In the genomic region with DNA sequence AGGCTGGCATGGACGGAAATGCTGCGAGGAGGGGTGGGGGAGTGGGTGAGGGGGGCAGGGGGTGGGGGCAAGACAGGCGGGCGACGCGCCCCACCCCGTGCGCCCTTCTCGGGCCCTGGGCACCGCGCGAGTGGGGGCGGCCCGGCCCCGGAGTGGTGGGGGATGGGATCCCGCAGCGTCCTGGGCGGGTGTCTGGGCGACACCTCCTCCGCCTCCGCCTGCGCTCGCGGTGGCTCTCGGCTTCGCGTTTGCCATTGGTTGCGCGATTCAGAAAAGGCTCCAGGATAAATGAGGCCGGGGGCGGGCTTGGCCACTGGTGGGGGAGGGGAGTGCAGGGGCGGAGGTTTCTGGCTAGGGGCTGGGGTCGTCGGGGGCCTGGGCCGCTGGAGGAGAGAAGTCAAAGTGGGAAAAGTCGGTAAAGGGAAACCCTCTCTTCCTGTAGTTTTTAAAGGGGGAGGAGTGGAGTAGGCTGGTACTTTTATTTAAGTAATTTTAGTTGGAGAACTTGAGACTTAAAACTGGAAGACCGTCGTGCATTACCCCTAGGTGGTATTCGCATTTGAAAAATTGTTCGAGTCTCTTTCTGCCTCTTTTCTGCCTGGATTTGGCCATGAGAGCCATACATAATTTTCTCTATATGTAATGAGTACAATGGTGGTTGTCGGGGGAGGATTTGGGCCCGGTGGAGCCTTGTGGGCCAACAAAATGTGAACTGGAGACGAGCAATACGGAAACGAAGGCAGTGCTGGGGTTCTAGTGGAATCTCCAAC, we compare ENCODE assay signal across 1 cellular context.
TF ChIP-seq lines count a peak whose summit lies in the region.

No MANE protein-coding gene starts in this region.

TF ChIP-seq in K562, 482 proteins besides CTCF, POLR2A, EP300 and RAD21 (continued from another document and continues in another):
- no peak for TF ChIP-seq ZNF318 (IDR thresholded peaks at IDR 0.05; ENCODE audit: borderline replicate concordance in 1 of 2, low read depth in 1 of 2)
- TF ChIP-seq SMARCC2 (IDR thresholded peaks at IDR 0.05; ENCODE audit: low read depth) = no peak
- TF ChIP-seq ELF1 (tag; IDR thresholded peaks at IDR 0.05) = no peak
- TF ChIP-seq, protein P1, sequence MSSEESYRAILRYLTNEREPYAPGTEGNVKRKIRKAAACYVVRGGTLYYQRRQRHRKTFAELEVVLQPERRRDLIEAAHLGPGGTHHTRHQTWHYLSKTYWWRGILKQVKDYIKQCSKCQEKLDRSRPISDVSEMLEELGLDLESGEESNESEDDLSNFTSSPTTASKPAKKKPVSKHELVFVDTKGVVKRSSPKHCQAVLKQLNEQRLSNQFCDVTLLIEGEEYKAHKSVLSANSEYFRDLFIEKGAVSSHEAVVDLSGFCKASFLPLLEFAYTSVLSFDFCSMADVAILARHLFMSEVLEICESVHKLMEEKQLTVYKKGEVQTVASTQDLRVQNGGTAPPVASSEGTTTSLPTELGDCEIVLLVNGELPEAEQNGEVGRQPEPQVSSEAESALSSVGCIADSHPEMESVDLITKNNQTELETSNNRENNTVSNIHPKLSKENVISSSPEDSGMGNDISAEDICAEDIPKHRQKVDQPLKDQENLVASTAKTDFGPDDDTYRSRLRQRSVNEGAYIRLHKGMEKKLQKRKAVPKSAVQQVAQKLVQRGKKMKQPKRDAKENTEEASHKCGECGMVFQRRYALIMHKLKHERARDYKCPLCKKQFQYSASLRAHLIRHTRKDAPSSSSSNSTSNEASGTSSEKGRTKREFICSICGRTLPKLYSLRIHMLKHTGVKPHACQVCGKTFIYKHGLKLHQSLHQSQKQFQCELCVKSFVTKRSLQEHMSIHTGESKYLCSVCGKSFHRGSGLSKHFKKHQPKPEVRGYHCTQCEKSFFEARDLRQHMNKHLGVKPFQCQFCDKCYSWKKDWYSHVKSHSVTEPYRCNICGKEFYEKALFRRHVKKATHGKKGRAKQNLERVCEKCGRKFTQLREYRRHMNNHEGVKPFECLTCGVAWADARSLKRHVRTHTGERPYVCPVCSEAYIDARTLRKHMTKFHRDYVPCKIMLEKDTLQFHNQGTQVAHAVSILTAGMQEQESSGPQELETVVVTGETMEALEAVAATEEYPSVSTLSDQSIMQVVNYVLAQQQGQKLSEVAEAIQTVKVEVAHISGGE (CRISPR knock-in tag; IDR thresholded peaks at IDR 0.05) = 0 out of 6 replicates have a peak, but pooled peaks of 1 of the 3 experiments have one; percentile 50
- TF ChIP-seq BRD9 (IDR thresholded peaks at IDR 0.05; ENCODE audit: low read depth, partially characterized antibody) = peak; percentile 58
- no peak for TF ChIP-seq XRCC4 (IDR thresholded peaks at IDR 0.05; ENCODE audit: extremely low read depth, insufficient read depth, insufficient read length)
- no peak for TF ChIP-seq ZNF408 (CRISPR knock-in tag; IDR thresholded peaks at IDR 0.05; ENCODE audit: low read depth)
- TF ChIP-seq ZNF23 (CRISPR knock-in tag; IDR thresholded peaks at IDR 0.05) = no peak
- no peak for TF ChIP-seq ZNF165 (CRISPR knock-in tag; IDR thresholded peaks at IDR 0.05; ENCODE audit: borderline replicate concordance)
- no peak for TF ChIP-seq ZNF511 (CRISPR knock-in tag; IDR thresholded peaks at IDR 0.05)
- no peak for TF ChIP-seq NFE2 (IDR thresholded peaks at IDR 0.05; ENCODE audit: low read depth)
- TF ChIP-seq PCBP1 (IDR thresholded peaks at IDR 0.05; ENCODE audit: low read depth, low read length, poor library complexity, severe bottlenecking) = peak; percentile 96
- peak; percentile 60 for TF ChIP-seq NCOR1 (IDR thresholded peaks at IDR 0.05)
- no peak for TF ChIP-seq MAFF (IDR thresholded peaks at IDR 0.05; ENCODE audit: low read length)
- no peak for TF ChIP-seq TAF7 (tag; IDR thresholded peaks at IDR 0.05)
- no peak for TF ChIP-seq ELF4 (CRISPR knock-in tag; IDR thresholded peaks at IDR 0.05)
- 0 out of 3 replicates have a peak, but pooled peaks of 1 of the 2 experiments have one; percentile 4 for TF ChIP-seq CBX3 (IDR thresholded peaks at IDR 0.05; ENCODE audit: borderline replicate concordance in 1 of 2, low read length in 2 of 2)
- TF ChIP-seq MCM5 (IDR thresholded peaks at IDR 0.05; ENCODE audit: low read depth) = no peak
- no peak for TF ChIP-seq SREBF2 (CRISPR knock-in tag; IDR thresholded peaks at IDR 0.05)
- no peak for TF ChIP-seq ZNF583 (CRISPR knock-in tag; IDR thresholded peaks at IDR 0.05)
- TF ChIP-seq SETDB1 (IDR thresholded peaks at IDR 0.05; ENCODE audit: low read length) = no peak
- TF ChIP-seq, protein P2, sequence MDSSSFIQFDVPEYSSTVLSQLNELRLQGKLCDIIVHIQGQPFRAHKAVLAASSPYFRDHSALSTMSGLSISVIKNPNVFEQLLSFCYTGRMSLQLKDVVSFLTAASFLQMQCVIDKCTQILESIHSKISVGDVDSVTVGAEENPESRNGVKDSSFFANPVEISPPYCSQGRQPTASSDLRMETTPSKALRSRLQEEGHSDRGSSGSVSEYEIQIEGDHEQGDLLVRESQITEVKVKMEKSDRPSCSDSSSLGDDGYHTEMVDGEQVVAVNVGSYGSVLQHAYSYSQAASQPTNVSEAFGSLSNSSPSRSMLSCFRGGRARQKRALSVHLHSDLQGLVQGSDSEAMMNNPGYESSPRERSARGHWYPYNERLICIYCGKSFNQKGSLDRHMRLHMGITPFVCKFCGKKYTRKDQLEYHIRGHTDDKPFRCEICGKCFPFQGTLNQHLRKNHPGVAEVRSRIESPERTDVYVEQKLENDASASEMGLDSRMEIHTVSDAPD (CRISPR knock-in tag; IDR thresholded peaks at IDR 0.05) = no peak
- TF ChIP-seq C11orf30 (IDR thresholded peaks at IDR 0.05; ENCODE audit: low read depth) = no peak
- TF ChIP-seq BRF1 (IDR thresholded peaks at IDR 0.05; ENCODE audit: borderline replicate concordance, extremely low read depth, insufficient read length) = no peak
- TF ChIP-seq ZNF347 (CRISPR knock-in tag; IDR thresholded peaks at IDR 0.05; ENCODE audit: low read depth) = no peak
- no peak for TF ChIP-seq RFX5 (IDR thresholded peaks at IDR 0.05; ENCODE audit: low read depth, low read length)
- TF ChIP-seq ZNF780A (CRISPR knock-in tag; IDR thresholded peaks at IDR 0.05) = no peak
- no peak for TF ChIP-seq HMG20B (CRISPR knock-in tag; IDR thresholded peaks at IDR 0.05)
- TF ChIP-seq ZSCAN29 (IDR thresholded peaks at IDR 0.05) = no peak
- TF ChIP-seq, protein P3, sequence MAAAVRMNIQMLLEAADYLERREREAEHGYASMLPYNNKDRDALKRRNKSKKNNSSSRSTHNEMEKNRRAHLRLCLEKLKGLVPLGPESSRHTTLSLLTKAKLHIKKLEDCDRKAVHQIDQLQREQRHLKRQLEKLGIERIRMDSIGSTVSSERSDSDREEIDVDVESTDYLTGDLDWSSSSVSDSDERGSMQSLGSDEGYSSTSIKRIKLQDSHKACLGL (CRISPR knock-in tag; IDR thresholded peaks at IDR 0.05; ENCODE audit: borderline replicate concordance, poor library complexity, severe bottlenecking) = no peak
- no peak for TF ChIP-seq ZBTB5 (IDR thresholded peaks at IDR 0.05)
- TF ChIP-seq HNRNPL (IDR thresholded peaks at IDR 0.05; ENCODE audit: low read depth, low read length) = peak; percentile 98
- 0 out of 2 replicates have a peak, but pooled peaks have one; percentile 19 for TF ChIP-seq NCOA1 (IDR thresholded peaks at IDR 0.05; ENCODE audit: low read depth)
- no peak for TF ChIP-seq COPS2 (conservative IDR thresholded peaks at IDR 0.05)
- no peak for TF ChIP-seq ZC3H4 (CRISPR knock-in tag; IDR thresholded peaks at IDR 0.05; ENCODE audit: borderline replicate concordance)
- TF ChIP-seq KDM2B (CRISPR knock-in tag; IDR thresholded peaks at IDR 0.05) = no peak
- no peak for TF ChIP-seq TCF3 (CRISPR knock-in tag; IDR thresholded peaks at IDR 0.05)
- TF ChIP-seq ZNF212 (CRISPR knock-in tag; IDR thresholded peaks at IDR 0.05) = no peak
- TF ChIP-seq HDGF (IDR thresholded peaks at IDR 0.05) = no peak
- TF ChIP-seq E4F1 (CRISPR knock-in tag; IDR thresholded peaks at IDR 0.05; ENCODE audit: borderline replicate concordance) = no peak
- no peak for TF ChIP-seq ZC3H11A (IDR thresholded peaks at IDR 0.05; ENCODE audit: low read depth, low read length)
- TF ChIP-seq KDM4B (IDR thresholded peaks at IDR 0.05; ENCODE audit: borderline replicate concordance in 2 of 2, low read depth in 1 of 2) = 0 out of 4 replicates have a peak, but pooled peaks of 1 of the 2 experiments have one; percentile 62
- TF ChIP-seq PHTF2 (CRISPR knock-in tag; IDR thresholded peaks at IDR 0.05) = no peak
- no peak for TF ChIP-seq ETV6 (IDR thresholded peaks at IDR 0.05; ENCODE audit: borderline replicate concordance in 1 of 2, low read depth in 2 of 2, low read length in 1 of 2)
- no peak for TF ChIP-seq ETV6 (CRISPR knock-in tag; IDR thresholded peaks at IDR 0.05; ENCODE audit: borderline replicate concordance)
- TF ChIP-seq ZNF586 (CRISPR knock-in tag; conservative IDR thresholded peaks at IDR 0.05) = no peak
